8 cellular contexts compared by ENCODE assay signal in genomic region chr5:141636413-141637265, GRCh38. TPM values are rescaled to one million over a fixed set of nuclear protein-coding genes. Genes with fewer than 3 reads are reported as not detected.
DNase-seq lines count a peak whose midpoint lies in the region; ATAC-seq, FAIRE-seq and TF ChIP-seq lines count a peak whose summit lies in the region.

Gene HDAC3, minus strand, starts transcription at chr5:141636849. Its CDS starts 59 bp downstream, at chr5:141636790.
Gene RELL2, plus strand, starts transcription at chr5:141636997. Its CDS starts 1,229 bp downstream, at chr5:141638226.

- CTCF ChIA-PET in AG04449 (lab: Yijun Ruan, JAX): interaction anchor here (0.6 to 11.9 kb wide), 7 partner anchors 10 to 1490 kb away, joined by 3 to 314 read pairs (median 21); partner anchors contain the start of gene DIAPH1

- H3K4me3 ChIP-seq in AG04449 (ENCODE audit: low read depth, low read length): peak within 1 kb of the TSS; percentile 99
- peak within 1 kb of the TSS; percentile 95 to 96 for H3K4me3 ChIP-seq in kidney (ENCODE audit: low read length in 2 of 2)

- FAIRE-seq in kidney (lab: Jason Lieb, UNC): no peak

- H3K9ac ChIP-seq in kidney (ENCODE audit: low read length in 2 of 2): peak within 1 kb of the TSS; percentile 91 to 98

- peaks cover 9 to 17% of the 10 kb centered on the region in 2 donors for H3K4me1 ChIP-seq in kidney (ENCODE audit: control insufficient read depth in 1 of 2, insufficient read depth in 1 of 2, low read depth in 1 of 2, low read length in 2 of 2)

- DNase-seq in AG04449 (ENCODE audit: low read depth, low spot score) (no peak), NCI-H2227 treated with DMSO at 0.1 percent for 48 hours (lab: John Stamatoyannopoulos, UW) (peak; percentile 68), caudate nucleus (lab: John Stamatoyannopoulos, UW) (peak; percentile 19 to 97 (median 89)), kidney (peak; percentile 98)
- DNase-seq in activated CD4-positive, CD25-positive, alpha-beta regulatory T cell (lab: John Stamatoyannopoulos, UW): peak; percentile 85 to 90 (median 86)
- DNase-seq in stimulated activated CD4-positive, alpha-beta T cell treated with anti-CD3 and anti-CD28 coated beads, Interleukin-12 subunit alpha, Interleukin-12 subunit beta, amount 100 ng/mL, for 48 hours (ENCODE audit: low read depth in 2 of 3, low spot score in 1 of 3): peak; percentile 87 to 97 (median 92)

- H3K9me3 ChIP-seq in kidney (ENCODE audit: control insufficient read depth in 1 of 2, low read length in 2 of 2): no peaks in the 10 kb centered on the region

- ATAC-seq in GM18868 (IDR thresholded peaks at IDR 0.05; ENCODE audit: unreplicated experiment) (peak; percentile 72), HG03103 (IDR thresholded peaks at IDR 0.05; ENCODE audit: low read depth, unreplicated experiment) (peak; percentile 55)

- TF ChIP-seq CTCF in AG04449 (IDR thresholded peaks at IDR 0.05; ENCODE audit: insufficient read depth, low read length, missing control alignments) (no peak), kidney (IDR thresholded peaks at IDR 0.05; ENCODE audit: borderline replicate concordance, extremely low read depth, insufficient read depth) (no peak)

- intact Hi-C loops in kidney (cut with DNase I): no loop called here

- H3K27ac ChIP-seq in caudate nucleus (ENCODE audit: low read depth, low read length) (peak within 1 kb of the TSS; percentile 37), kidney (ENCODE audit: low read depth in 2 of 2, low read length in 2 of 2) (peak within 1 kb of the TSS; percentile 69 to 72)

- POLR2A ChIA-PET in AG04449 (lab: Yijun Ruan, JAX): interaction anchor here (0.6 to 2.0 kb wide), 12 partner anchors 11 to 1200 kb away, joined by 3 to 15 read pairs (median 3); partner anchors contain the start of gene DIAPH1

- H3K36me3 ChIP-seq in kidney (ENCODE audit: control insufficient read depth in 1 of 2, insufficient read depth in 2 of 2, low read length in 2 of 2): peaks cover 0 to 3% of the 10 kb centered on the region in 2 donors

RNA-seq across cellular contexts. Expression of gene HDAC3, which starts in this region (rescaled TPM):
- total RNA-seq in kidney: 44.7 TPM
- 47.5 TPM for polyA plus RNA-seq in kidney (ENCODE audit: insufficient read depth, low read depth, low replicate concordance)

RNA-seq across cellular contexts. Expression of gene RELL2, which starts in this region (rescaled TPM):
- total RNA-seq in kidney: 3.0 TPM
- polyA plus RNA-seq in kidney (ENCODE audit: insufficient read depth, low read depth, low replicate concordance): 8.2 TPM
